27 cellular contexts compared by ENCODE assay signal in the genomic region with DNA sequence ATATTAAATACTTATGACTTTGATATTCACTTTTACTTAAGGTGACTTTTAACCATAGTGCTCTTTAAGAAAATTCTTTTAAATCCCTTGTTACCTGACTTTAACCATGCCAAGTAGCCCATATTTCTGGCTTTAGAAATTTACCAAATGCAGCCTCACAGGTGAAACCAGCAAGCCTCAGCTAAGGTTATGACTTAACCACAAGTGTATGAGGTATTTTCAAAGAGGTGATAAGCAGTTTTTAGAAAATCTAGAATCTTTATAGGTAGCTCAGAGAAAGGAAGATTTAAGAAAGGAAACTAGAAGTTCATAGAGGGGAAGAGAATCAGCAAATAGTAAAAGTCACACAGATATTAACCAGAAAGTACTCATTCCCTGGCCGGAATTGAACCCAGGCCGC.
"Had no signal": no experiment of that assay in that cellular context is flagged by ENCODE, and none has a peak within 500 bp of the region (broad histone marks: within the 10 kb centered on the region; RNA-seq: fewer than 3 reads in every experiment).

No MANE protein-coding gene starts in this region.

- H3K27ac Mint-ChIP-seq: activated CD4-positive, alpha-beta memory T cell treated with anti-CD3 and anti-CD28 coated beads, Interleukin-2, amount 10 ng/mL, durations not matched to agents 7 days and 5 days; activated CD4-positive, alpha-beta T cell treated with anti-CD3 and anti-CD28 coated beads, Interleukin-2, amount 10 ng/mL, durations not matched to agents 7 days and 5 days; activated naive CD4-positive, alpha-beta T cell treated with anti-CD3 and anti-CD28 coated beads, Interleukin-2, amount 50 U/mL, for 24 hours; activated T-cell treated with anti-CD3 and anti-CD28 coated beads, Interleukin-2, amount 50 U/mL, for 24 hours; activated T-cell treated with anti-CD3 and anti-CD28 coated beads, Interleukin-2, amount 50 U/mL, for 72 hours; dendritic cell treated with granulocyte-macrophage colony-stimulating factor and Interleukin-4, amounts not matched to agents 40 ng/mL and 50 ng/mL, for 4 days; endodermal cell; T-helper 17 cell had no signal

- H3K36me3 ChIP-seq: brain microvascular endothelial cell, heart left ventricle had no signal

- H3K4me3 Mint-ChIP-seq: activated CD4-positive, alpha-beta memory T cell treated with anti-CD3 and anti-CD28 coated beads, Interleukin-2, amount 10 ng/mL, durations not matched to agents 7 days and 5 days; activated CD4-positive, alpha-beta T cell treated with anti-CD3 and anti-CD28 coated beads, Interleukin-2, amount 10 ng/mL, durations not matched to agents 7 days and 5 days; activated naive CD4-positive, alpha-beta T cell treated with anti-CD3 and anti-CD28 coated beads, Interleukin-2, amount 50 U/mL, for 24 hours; activated T-cell treated with anti-CD3 and anti-CD28 coated beads, Interleukin-2, amount 50 U/mL, for 24 hours; activated T-cell treated with anti-CD3 and anti-CD28 coated beads, Interleukin-2, amount 50 U/mL, for 72 hours; central memory CD8-positive, alpha-beta T cell; dendritic cell treated with granulocyte-macrophage colony-stimulating factor and Interleukin-4, amounts not matched to agents 40 ng/mL and 50 ng/mL, for 4 days; endodermal cell; T-helper 17 cell had no signal

- H3K4me1 Mint-ChIP-seq: activated naive CD4-positive, alpha-beta T cell treated with anti-CD3 and anti-CD28 coated beads, Interleukin-2, amount 50 U/mL, for 24 hours; T-helper 17 cell had no signal

- H3K36me3 Mint-ChIP-seq: activated naive CD4-positive, alpha-beta T cell treated with anti-CD3 and anti-CD28 coated beads, Interleukin-2, amount 50 U/mL, for 24 hours had no signal

- ATAC-seq: activated T-cell treated with anti-CD3 and anti-CD28 coated beads, Interleukin-2, amount 50 U/mL, for 72 hours; esophagus mucosa; heart left ventricle; T-helper 17 cell had no signal

- H3K9me3 Mint-ChIP-seq: activated naive CD4-positive, alpha-beta T cell treated with anti-CD3 and anti-CD28 coated beads, Interleukin-2, amount 50 U/mL, for 24 hours; activated T-cell treated with anti-CD3 and anti-CD28 coated beads, Interleukin-2, amount 50 U/mL, for 24 hours; central memory CD8-positive, alpha-beta T cell; dendritic cell treated with granulocyte-macrophage colony-stimulating factor and Interleukin-4, amounts not matched to agents 40 ng/mL and 50 ng/mL, for 4 days had no signal

- H3K27me3 Mint-ChIP-seq: activated CD4-positive, alpha-beta memory T cell treated with anti-CD3 and anti-CD28 coated beads, Interleukin-2, amount 10 ng/mL, durations not matched to agents 7 days and 5 days; activated CD4-positive, alpha-beta T cell treated with anti-CD3 and anti-CD28 coated beads, Interleukin-2, amount 10 ng/mL, durations not matched to agents 7 days and 5 days; activated naive CD4-positive, alpha-beta T cell treated with anti-CD3 and anti-CD28 coated beads, Interleukin-2, amount 50 U/mL, for 24 hours; activated T-cell treated with anti-CD3 and anti-CD28 coated beads, Interleukin-2, amount 50 U/mL, for 24 hours; central memory CD8-positive, alpha-beta T cell; dendritic cell treated with granulocyte-macrophage colony-stimulating factor and Interleukin-4, amounts not matched to agents 40 ng/mL and 50 ng/mL, for 4 days; T-helper 17 cell had no signal

- H3K27me3 ChIP-seq: brain microvascular endothelial cell, dorsolateral prefrontal cortex, heart left ventricle had no signal

- DNase-seq: activated CD4-positive, alpha-beta memory T cell treated with anti-CD3 and anti-CD28 coated beads, Interleukin-2, amount 10 ng/mL, durations not matched to agents 7 days and 5 days; activated CD4-positive, alpha-beta T cell treated with anti-CD3 and anti-CD28 coated beads for 1 hour; activated CD4-positive, alpha-beta T cell treated with anti-CD3 and anti-CD28 coated beads for 4 hours; activated CD4-positive, alpha-beta T cell treated with anti-CD3 and anti-CD28 coated beads, Interleukin-2, amount 10 ng/mL, durations not matched to agents 7 days and 5 days; activated CD4-positive, alpha-beta T cell treated with anti-CD3 and anti-CD28 coated beads, Interleukin-2, amount 50 U/mL, for 4 hours; activated CD8-positive, alpha-beta memory T cell treated with anti-CD3 and anti-CD28 coated beads, Interleukin-2, amount 50 U/mL, for 48 hours; activated gamma-delta T cell; activated naive CD4-positive, alpha-beta T cell; activated T-cell treated with anti-CD3 and anti-CD28 coated beads for 4 hours; activated T-cell treated with anti-CD3 and anti-CD28 coated beads, Interleukin-2, amount 50 U/mL, for 24 hours; activated T-cell treated with anti-CD3 and anti-CD28 coated beads, Interleukin-2, amount 50 U/mL, for 72 hours; amniotic stem cell; anterior cingulate cortex; brain microvascular endothelial cell; dorsolateral prefrontal cortex; effector memory CD4-positive, alpha-beta T cell; endodermal cell; foreskin fibroblast; glutamatergic neuron; heart left ventricle; T-helper 1 cell; T-helper 17 cell had no signal

- H3K27ac ChIP-seq: brain microvascular endothelial cell, coronary artery, dorsolateral prefrontal cortex, heart left ventricle had no signal

- H3K4me3 ChIP-seq: coronary artery, dorsolateral prefrontal cortex, heart left ventricle had no signal
